In the genomic region with DNA sequence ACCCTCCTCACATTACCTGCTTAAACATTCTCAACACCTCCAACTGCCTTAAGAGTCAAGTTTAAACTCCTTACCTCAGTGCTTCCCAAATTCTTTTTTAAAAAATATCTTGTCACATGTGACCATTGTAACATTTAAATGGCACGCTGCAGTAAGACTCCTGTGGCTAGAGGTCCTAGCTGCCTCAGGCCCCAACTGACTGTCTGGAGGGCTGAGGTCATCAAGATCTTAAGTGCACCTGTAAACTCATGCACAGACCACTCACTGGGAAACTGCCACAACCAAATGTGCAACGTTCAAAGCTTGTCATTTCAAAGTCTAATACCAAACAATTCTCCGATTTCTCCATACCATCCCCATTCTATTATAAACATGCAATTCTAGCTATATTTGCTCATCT, we compare ENCODE assay signal across 19 cellular contexts. TPM values are rescaled to one million over a fixed set of nuclear protein-coding genes. Genes with fewer than 3 reads are reported as not detected.
DNase-seq lines count a peak whose midpoint lies in the region; ATAC-seq, FAIRE-seq and TF ChIP-seq lines count a peak whose summit lies in the region.
"Had no signal": no experiment of that assay in that cellular context is flagged by ENCODE, and none has a peak within 500 bp of the region (broad histone marks: within the 10 kb centered on the region; RNA-seq: fewer than 3 reads in every experiment).

No MANE protein-coding gene starts in this region.

- no peak overlapping the region for H3K27ac Mint-ChIP-seq in neural progenitor cell
- H3K27ac Mint-ChIP-seq: CD4-positive, CD25-positive, alpha-beta regulatory T cell; CD8-positive, alpha-beta memory T cell; HFFc6 had no signal

- no peaks in the 10 kb centered on the region for H3K27me3 Mint-ChIP-seq in neural progenitor cell (ENCODE audit: insufficient read depth, low read depth)

- H3K23ac ChIP-seq in H1 (ENCODE audit: insufficient read length): no peak overlapping the region

- no peak for ATAC-seq in HG03432 (IDR thresholded peaks at IDR 0.05; ENCODE audit: unreplicated experiment)
- ATAC-seq in HG03571 (IDR thresholded peaks at IDR 0.05; ENCODE audit: unreplicated experiment): no peak

- FAIRE-seq in H1 (lab: Jason Lieb, UNC): no peak
- FAIRE-seq: D721Med had no signal

- no peak overlapping the region for H3K4me2 ChIP-seq in H1 (ENCODE audit: insufficient read depth in 1 of 2, low read depth in 2 of 2, low read length in 2 of 2)
- no peak overlapping the region for H3K4me2 ChIP-seq in neural progenitor cell
- no peak overlapping the region for H3K4me2 ChIP-seq in Karpas-422 (ENCODE audit: low read depth, low read length, poor library complexity, severe bottlenecking)

- no peak overlapping the region for H3K4me3 ChIP-seq in HEK293 (ENCODE audit: low read depth, low read length)
- no peak overlapping the region for H3K4me3 ChIP-seq in H1 (ENCODE audit: extremely low read depth in 1 of 4, insufficient read depth in 2 of 4, low read depth in 3 of 4, low read length in 4 of 4)
- no peak overlapping the region for H3K4me3 ChIP-seq in neural progenitor cell
- no peak overlapping the region for H3K4me3 ChIP-seq in Karpas-422 (ENCODE audit: low read length)
- H3K4me3 ChIP-seq: GM23248 had no signal

- H3K9me3 ChIP-seq in HEK293 (ENCODE audit: control insufficient read depth, insufficient read depth, low read depth, low read length): no peaks in the 10 kb centered on the region
- no peaks in the 10 kb centered on the region for H3K9me3 ChIP-seq in H1 (ENCODE audit: insufficient read depth in 2 of 2, low read depth in 1 of 2, low read length in 1 of 2)
- no peaks in the 10 kb centered on the region for H3K9me3 ChIP-seq in neural progenitor cell (ENCODE audit: low read depth)
- H3K9me3 ChIP-seq in Karpas-422 (ENCODE audit: low read length): no peaks in the 10 kb centered on the region
- H3K9me3 ChIP-seq: BE2C had no signal

- H2BK15ac ChIP-seq in H1 (ENCODE audit: low read length): no peak overlapping the region

- TF ChIP-seq EP300 in H1 (IDR thresholded peaks at IDR 0.05; ENCODE audit: borderline replicate concordance in 1 of 2, low read depth in 2 of 2, low read length in 2 of 2): no peak

- no peak overlapping the region for H2BK120ac ChIP-seq in H1 (replicated peaks; ENCODE audit: low read depth, low read length)

- H4K5ac ChIP-seq in H1 (ENCODE audit: insufficient read length, low read depth, low read length): no peak overlapping the region

- peaks cover 48% of the 10 kb centered on the region for H3F3A ChIP-seq in neural progenitor cell (ENCODE audit: low read depth)

- peaks cover 0 to 2% of the 10 kb centered on the region in 2 experiments for H4K20me1 ChIP-seq in H1 (replicated peaks in 1 of 2; ENCODE audit: control insufficient read depth in 1 of 2, insufficient read depth in 2 of 2, low read length in 2 of 2)
- H4K20me1 ChIP-seq in neural progenitor cell (ENCODE audit: low read depth): peaks cover 28% of the 10 kb centered on the region
- no peaks in the 10 kb centered on the region for H4K20me1 ChIP-seq in Karpas-422 (ENCODE audit: insufficient read depth, low read depth, low read length)

- no peak overlapping the region for H4K91ac ChIP-seq in H1 (replicated peaks; ENCODE audit: insufficient read length, low read length)

- POLR2A ChIA-PET in HEK293 (lab: Yijun Ruan, JAX) (interaction anchor here (0.8 kb wide), 1 partner anchor 15 kb away, joined by 3 read pairs; no protein-coding TSS in a partner anchor), H1 (lab: Charles Lee; ENCODE audit: partially characterized antibody) (interaction anchor here (0.9 kb wide), 1 partner anchor 36 kb away, joined by 3 read pairs; no protein-coding TSS in a partner anchor)

- TF ChIP-seq RAD21 in H1 (IDR thresholded peaks at IDR 0.05 in 1 of 2, conservative IDR thresholded peaks at IDR 0.05 in 1 of 2; ENCODE audit: low read depth in 2 of 2, low read length in 2 of 2): no peak

- TF ChIP-seq POLR2A in H1 (IDR thresholded peaks at IDR 0.05; ENCODE audit: control extremely low read depth in 1 of 2, low read depth in 2 of 2, low read length in 2 of 2): no peak

- peaks cover 2% of the 10 kb centered on the region; the same call in 1 of the 2 replicates for H3K4me1 ChIP-seq in HEK293 (ENCODE audit: control insufficient read depth, insufficient read depth, low read length)
- H3K4me1 ChIP-seq in H1 (replicated peaks in 1 of 4; ENCODE audit: control insufficient read depth in 3 of 4, insufficient read depth in 4 of 4, low read length in 3 of 4): no peaks in the 10 kb centered on the region
- H3K4me1 ChIP-seq in neural progenitor cell: peaks cover 10% of the 10 kb centered on the region
- no peaks in the 10 kb centered on the region for H3K4me1 ChIP-seq in Karpas-422 (ENCODE audit: low read length)
- H3K4me1 ChIP-seq: BE2C had no signal

- peaks cover 13% of the 10 kb centered on the region for H3K36me3 Mint-ChIP-seq in neural progenitor cell

- H3K4me3 Mint-ChIP-seq in neural progenitor cell: no peak overlapping the region
- H3K4me3 Mint-ChIP-seq: CD4-positive, CD25-positive, alpha-beta regulatory T cell; CD8-positive, alpha-beta memory T cell; HFFc6 had no signal

- H3K9me2 ChIP-seq in Karpas-422 (replicated peaks; ENCODE audit: insufficient read depth, low read length): no peaks in the 10 kb centered on the region

- H3K56ac ChIP-seq in H1 (replicated peaks; ENCODE audit: insufficient read length, low read depth, low read length): no peak overlapping the region

- no peak overlapping the region for H3K18ac ChIP-seq in H1 (ENCODE audit: extremely low read depth, low read length)

- WGBS in H1 (ENCODE audit: extremely low coverage in 1 of 2, insufficient coverage in 1 of 2, insufficient read length in 1 of 2, insufficient replicate concordance in 2 of 2, low coverage in 1 of 2, low lambda C conversion rate in 2 of 2, missing lambda C conversion rate in 1 of 2), 2 experiments: 82 to 100% methylated on average over 1 to 3 of the region's 3 CpGs

- H3K9ac ChIP-seq in H1 (replicated peaks in 1 of 4; ENCODE audit: extremely low read depth in 1 of 4, low read depth in 3 of 4, low read length in 3 of 4) (no peak overlapping the region), neural progenitor cell (no peak overlapping the region), Karpas-422 (ENCODE audit: low read length) (no peak overlapping the region)
- H3K9ac ChIP-seq: GM23248 had no signal

- no peak overlapping the region for H2AFZ ChIP-seq in H1 (ENCODE audit: low read length)
- H2AFZ ChIP-seq in neural progenitor cell (replicated peaks): no peak overlapping the region
- no peak overlapping the region for H2AFZ ChIP-seq in Karpas-422 (ENCODE audit: low read length)
- H2AFZ ChIP-seq: GM23248 had no signal

- H3K4me1 Mint-ChIP-seq in neural progenitor cell: peaks cover 13% of the 10 kb centered on the region

- H3K14ac ChIP-seq in H1 (ENCODE audit: insufficient read length): no peak overlapping the region

- no peaks in the 10 kb centered on the region for H3K27me3 ChIP-seq in H1 (replicated peaks in 1 of 4; ENCODE audit: control insufficient read depth in 3 of 4, extremely low read depth in 1 of 4, insufficient read depth in 3 of 4, low read length in 3 of 4)
- no peaks in the 10 kb centered on the region for H3K27me3 ChIP-seq in neural progenitor cell
- no peaks in the 10 kb centered on the region for H3K27me3 ChIP-seq in Karpas-422 (ENCODE audit: low read length)
- H3K27me3 ChIP-seq: BE2C had no signal

- H2BK20ac ChIP-seq in H1 (ENCODE audit: low read length): no peak overlapping the region

- no peaks in the 10 kb centered on the region for H3K79me2 ChIP-seq in H1 (ENCODE audit: control insufficient read depth in 1 of 2, insufficient read depth in 2 of 2, low read length in 2 of 2)
- peaks cover 56% of the 10 kb centered on the region for H3K79me2 ChIP-seq in neural progenitor cell (ENCODE audit: low read depth)
- H3K79me2 ChIP-seq in Karpas-422 (ENCODE audit: low read length): no peaks in the 10 kb centered on the region

- no peak overlapping the region for H3K27ac ChIP-seq in HEK293 (ENCODE audit: extremely low read depth, low read depth, low read length)
- H3K27ac ChIP-seq in H1 (ENCODE audit: low read depth, low read length): no peak overlapping the region
- peak overlapping the region; percentile 58 for H3K27ac ChIP-seq in neural progenitor cell
- H3K27ac ChIP-seq in Karpas-422 (ENCODE audit: low read length): no peak overlapping the region
- H3K27ac ChIP-seq: GM23248 had no signal

- H3K36me3 ChIP-seq in HEK293 (ENCODE audit: control insufficient read depth in 2 of 2, insufficient read depth in 1 of 2, low read length in 2 of 2): peaks cover 0 to 39% of the 10 kb centered on the region in 2 experiments
- peaks cover 0 to 93% (median 39%) of the 10 kb centered on the region in 4 experiments; a peak in 6 of 8 replicates for H3K36me3 ChIP-seq in H1 (ENCODE audit: control insufficient read depth in 2 of 4, insufficient read depth in 4 of 4, low read length in 3 of 4)
- peaks cover 58% of the 10 kb centered on the region for H3K36me3 ChIP-seq in neural progenitor cell
- H3K36me3 ChIP-seq in Karpas-422 (ENCODE audit: insufficient read depth, low read length): no peaks in the 10 kb centered on the region
- H3K36me3 ChIP-seq: BE2C had no signal

- H2AK5ac ChIP-seq in H1 (ENCODE audit: low read depth, low read length): no peak overlapping the region

- no peaks in the 10 kb centered on the region for H3K23me2 ChIP-seq in H1 (ENCODE audit: low read depth, low read length)

- no peak overlapping the region for H2BK12ac ChIP-seq in H1 (ENCODE audit: low read depth, low read length)

- H4K8ac ChIP-seq in H1 (ENCODE audit: extremely low read depth, insufficient read depth, low read length): peak overlapping the region; percentile 31; the same call in 1 of the 2 replicates

- TF ChIP-seq CTCF in HEK293 (tag by site-specific recombination; IDR thresholded peaks at IDR 0.05): no peak
- TF ChIP-seq CTCF in H1 (IDR thresholded peaks at IDR 0.05; ENCODE audit: control extremely low read depth in 1 of 3, insufficient read depth in 1 of 3, low read depth in 1 of 3, low read length in 3 of 3): no peak
- TF ChIP-seq CTCF in neural progenitor cell (IDR thresholded peaks at IDR 0.05): no peak

- CTCF ChIA-PET in HEK293 (lab: Yijun Ruan, JAX) (interaction anchor here (0.6 kb wide), 1 partner anchor 16 kb away, joined by 4 read pairs; no protein-coding TSS in a partner anchor), H1 (lab: Charles Lee; ENCODE audit: partially characterized antibody) (interaction anchor here (1.0 to 1.1 kb wide), 2 partner anchors 10 to 196 kb away, joined by 3 to 4 read pairs; no protein-coding TSS in a partner anchor)

- H3K4ac ChIP-seq in H1 (replicated peaks; ENCODE audit: insufficient read length, low read depth, low read length): no peak overlapping the region

- no peaks in the 10 kb centered on the region for H3K9me3 Mint-ChIP-seq in neural progenitor cell
- H3K9me3 Mint-ChIP-seq: CD4-positive, CD25-positive, alpha-beta regulatory T cell; CD8-positive, alpha-beta memory T cell; HFFc6 had no signal

- H2BK5ac ChIP-seq in H1 (ENCODE audit: low read depth, low read length): no peak overlapping the region

- DNase-seq in RPMI8226 (peak; percentile 7), H1 (ENCODE audit: low read depth in 1 of 2, low spot score in 2 of 2) (no peak), neural progenitor cell (ENCODE audit: low spot score) (no peak), Karpas-422 (no peak), NCI-H146 (lab: John Stamatoyannopoulos, UW) (no peak)
- DNase-seq: ACHN; BE2C; C1 segment of cervical spinal cord; CD4-positive, CD25-positive, alpha-beta regulatory T cell; CD8-positive, alpha-beta memory T cell; COR-L47; GDM1; GM23248; HCEC 1CT; HFFc6 had no signal

- H3K79me1 ChIP-seq in H1 (ENCODE audit: low read depth, low read length): no peaks in the 10 kb centered on the region

RNA-seq across cellular contexts. Expression of gene CCDC34, which starts 16.4 kb away (rescaled TPM):
- 21.5 and 24.3 TPM in 2 replicates for total RNA-seq in H1 (2021; fragmentation: NEBNext Ultra II Directional; extraction: Animal tissue kit (Norgen Biotek cat#: 25700))
- polyA plus RNA-seq in H1 (2011; rRNA removed): 7.7 and 9.1 TPM in 2 replicates
- 11.6 TPM for polyA plus RNA-seq in H1 (2011; cell fraction: cytosol; rRNA removed)
- 9.2 TPM for polyA plus RNA-seq in H1 (2011; cell fraction: nucleus; rRNA removed)
- 12.7 to 28.5 TPM (median 14.3 TPM) in 4 replicates for polyA plus RNA-seq in H1 (2012, experiment 1 of 2)
- 4.6 TPM for polyA plus RNA-seq in H1 (2012, experiment 2 of 2)
- polyA plus RNA-seq in H1 (2013, experiment 1 of 2): 48.8 TPM
- polyA plus RNA-seq in H1 (2013, experiment 2 of 2): 47.8 TPM
- 2.5 and 2.8 TPM in 2 replicates for polyA minus RNA-seq in H1 (2011; rRNA and poly(A)+ RNA removed)
- 4.6 TPM for polyA minus RNA-seq in H1 (2011; cell fraction: cytosol; rRNA and poly(A)+ RNA removed)
- polyA minus RNA-seq in H1 (2011; cell fraction: nucleus; rRNA and poly(A)+ RNA removed): 11.5 TPM
- 15.6 and 30.6 TPM in 2 replicates for total RNA-seq in neural progenitor cell (ENCODE audit: low replicate concordance)
- total RNA-seq in Karpas-422 (2014; rRNA removed; shearing (Covaris generic); ENCODE audit: low replicate concordance): 10.2 and 11.7 TPM in 2 replicates
